In genomic region chr5:79793722-79794121, GRCh38 we compare ENCODE assay signal across 1 cellular context.
TF ChIP-seq lines count a peak whose summit lies in the region.

No MANE protein-coding gene starts in this region.

TF ChIP-seq in WTC11, 78 proteins besides CTCF, POLR2A, EP300 and RAD21 (continued from another document):
- TF ChIP-seq RELA (CRISPR knock-in tag; IDR thresholded peaks at IDR 0.05; ENCODE audit: borderline replicate concordance) = no peak
- TF ChIP-seq, protein P1, sequence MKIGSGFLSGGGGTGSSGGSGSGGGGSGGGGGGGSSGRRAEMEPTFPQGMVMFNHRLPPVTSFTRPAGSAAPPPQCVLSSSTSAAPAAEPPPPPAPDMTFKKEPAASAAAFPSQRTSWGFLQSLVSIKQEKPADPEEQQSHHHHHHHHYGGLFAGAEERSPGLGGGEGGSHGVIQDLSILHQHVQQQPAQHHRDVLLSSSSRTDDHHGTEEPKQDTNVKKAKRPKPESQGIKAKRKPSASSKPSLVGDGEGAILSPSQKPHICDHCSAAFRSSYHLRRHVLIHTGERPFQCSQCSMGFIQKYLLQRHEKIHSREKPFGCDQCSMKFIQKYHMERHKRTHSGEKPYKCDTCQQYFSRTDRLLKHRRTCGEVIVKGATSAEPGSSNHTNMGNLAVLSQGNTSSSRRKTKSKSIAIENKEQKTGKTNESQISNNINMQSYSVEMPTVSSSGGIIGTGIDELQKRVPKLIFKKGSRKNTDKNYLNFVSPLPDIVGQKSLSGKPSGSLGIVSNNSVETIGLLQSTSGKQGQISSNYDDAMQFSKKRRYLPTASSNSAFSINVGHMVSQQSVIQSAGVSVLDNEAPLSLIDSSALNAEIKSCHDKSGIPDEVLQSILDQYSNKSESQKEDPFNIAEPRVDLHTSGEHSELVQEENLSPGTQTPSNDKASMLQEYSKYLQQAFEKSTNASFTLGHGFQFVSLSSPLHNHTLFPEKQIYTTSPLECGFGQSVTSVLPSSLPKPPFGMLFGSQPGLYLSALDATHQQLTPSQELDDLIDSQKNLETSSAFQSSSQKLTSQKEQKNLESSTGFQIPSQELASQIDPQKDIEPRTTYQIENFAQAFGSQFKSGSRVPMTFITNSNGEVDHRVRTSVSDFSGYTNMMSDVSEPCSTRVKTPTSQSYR (CRISPR knock-in tag; IDR thresholded peaks at IDR 0.05) = no peak
- TF ChIP-seq ZNF423 (CRISPR knock-in tag; IDR thresholded peaks at IDR 0.05) = no peak
